9 cellular contexts compared by ENCODE assay signal in genomic region chr17:7355053-7355452, GRCh38. TPM values are rescaled to one million over a fixed set of nuclear protein-coding genes. Genes with fewer than 3 reads are reported as not detected.
DNase-seq lines count a peak whose midpoint lies in the region; TF ChIP-seq lines count a peak whose summit lies in the region.
"Had no signal": no experiment of that assay in that cellular context is flagged by ENCODE, and none has a peak within 500 bp of the region (broad histone marks: within the 10 kb centered on the region; RNA-seq: fewer than 3 reads in every experiment).

Gene TMEM95 (plus strand): TSS chr17:7355156. CDS start chr17:7355205, 49 bp downstream.

- peak within 1 kb of the TSS; percentile 23 to 44 for H3K9ac ChIP-seq in colonic mucosa (ENCODE audit: low read depth in 2 of 2, low read length in 2 of 2)

- H3K4me3 ChIP-seq in colonic mucosa = no peak within 1 kb of the TSS
- H3K4me3 ChIP-seq: upper lobe of left lung had no signal

- no peaks in the 10 kb centered on the region for H3K36me3 ChIP-seq in colonic mucosa
- H3K36me3 ChIP-seq: upper lobe of left lung had no signal

- H3K9me3 Mint-ChIP-seq in HFFc6 = no peaks in the 10 kb centered on the region

- TF ChIP-seq CTCF in HFFc6 (IDR thresholded peaks at IDR 0.05) = no peak
- no peak for TF ChIP-seq CTCF in colonic mucosa (IDR thresholded peaks at IDR 0.05)
- no peak for TF ChIP-seq CTCF in GM10266 (IDR thresholded peaks at IDR 0.05; ENCODE audit: control insufficient read depth, insufficient read depth, low read depth, missing control alignments)

- DNase-seq in A172 (ENCODE audit: low spot score) (peak; percentile 39), HFFc6 (no peak), colonic mucosa (peak; percentile 41), myocyte (ENCODE audit: low read depth) (peak; percentile 70), NCI-H526 (lab: John Stamatoyannopoulos, UW) (no peak), GM10266 (ENCODE audit: extremely low spot score) (no peak), NCI-H1092 treated with DMSO at 0.1 percent for 48 hours (lab: John Stamatoyannopoulos, UW) (no peak)
- no peak for DNase-seq in activated CD4-positive, CD25-positive, alpha-beta regulatory T cell (lab: John Stamatoyannopoulos, UW)

- H3K4me1 Mint-ChIP-seq in HFFc6 (ENCODE audit: low read depth) = peaks cover 35% of the 10 kb centered on the region

- H3K27ac ChIP-seq in colonic mucosa = peak within 1 kb of the TSS; percentile 47

- intact Hi-C loops in colonic mucosa (cut with DNase I) = loop anchor here (5.0 to 10.0 kb wide), 3 partner anchors 82 to 210 kb away; partner anchors contain the start of genes FGF11, SENP3 and TMEM102

- peaks cover 14% of the 10 kb centered on the region for H3K4me1 ChIP-seq in colonic mucosa

- no peaks in the 10 kb centered on the region for H3K27me3 ChIP-seq in colonic mucosa
- H3K27me3 ChIP-seq: upper lobe of left lung had no signal

- H3K4me3 Mint-ChIP-seq in HFFc6 = peak within 1 kb of the TSS; percentile 73

- H3K27ac Mint-ChIP-seq in HFFc6 = peak within 1 kb of the TSS; percentile 79

- no peaks in the 10 kb centered on the region for H3K9me3 ChIP-seq in colonic mucosa
- H3K9me3 ChIP-seq: upper lobe of left lung had no signal

- H3K36me3 Mint-ChIP-seq in HFFc6 (ENCODE audit: low read depth) = no peaks in the 10 kb centered on the region

- 0 out of 2 replicates have a peak, but pooled peaks cover 2% of the 10 kb centered on the region for H3K27me3 Mint-ChIP-seq in HFFc6 (ENCODE audit: insufficient read depth)

RNA-seq across cellular contexts. Expression of gene TMEM95, which starts in this region (rescaled TPM):
- total RNA-seq in A172 (2014; rRNA removed; shearing (Covaris generic)) = not detected in 2 replicates
- not detected for total RNA-seq in HFFc6 (2021; fragmentation: NEBNext Ultra II Directional; extraction: Animal tissue kit (Norgen Biotek cat#: 25700))
- total RNA-seq in colonic mucosa (not detected), myocyte (not detected in 2 replicates)
- polyA plus RNA-seq in myocyte (2012) = 0.06 TPM

Comparison
In these comparisons a context has a peak if more than half of its experiments do, and no peak if none do; other contexts are left out.
1. Peak in DNase-seq in A172; RNA of the gene not detected or under 1 TPM.
2. Peak in DNase-seq, H3K27ac ChIP-seq and H3K9ac ChIP-seq in colonic mucosa; RNA of the gene not detected or under 1 TPM.
3. Peak in DNase-seq in myocyte; RNA of the gene not detected or under 1 TPM.